23 cellular contexts compared by ENCODE assay signal in the genomic region with DNA sequence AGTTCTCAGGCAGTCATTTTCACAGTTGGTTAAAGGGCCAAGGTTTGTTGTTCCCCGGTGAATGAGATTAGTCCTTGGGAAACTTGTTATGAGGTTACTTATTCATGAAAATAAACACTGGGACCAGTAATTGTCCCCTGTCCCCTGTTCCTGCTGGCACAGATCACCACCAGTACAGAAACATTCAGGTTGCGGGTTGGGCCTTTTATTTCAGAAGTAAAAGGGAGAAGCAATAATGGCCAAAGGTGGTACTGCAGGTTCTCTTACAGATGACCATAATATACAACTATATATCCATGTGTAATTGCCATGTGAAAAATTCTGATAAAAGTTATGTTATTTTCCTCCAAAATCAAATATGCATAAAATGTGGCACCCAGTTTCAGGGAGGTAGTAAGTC.
DNase-seq lines count a peak whose midpoint lies in the region; ATAC-seq and TF ChIP-seq lines count a peak whose summit lies in the region.
"Had no signal": no experiment of that assay in that cellular context is flagged by ENCODE, and none has a peak within 500 bp of the region (broad histone marks: within the 10 kb centered on the region; RNA-seq: fewer than 3 reads in every experiment).

No MANE protein-coding gene starts in this region.

- H3K4me3 Mint-ChIP-seq in endothelial cell (ENCODE audit: unreplicated experiment), result no peak overlapping the region
- no peak overlapping the region for H3K4me3 Mint-ChIP-seq in activated T-helper 17 cell treated with anti-CD3 and anti-CD28 coated beads, Interleukin-2, amount 50 U/mL, for 72 hours
- H3K4me3 Mint-ChIP-seq: activated naive CD4-positive, alpha-beta T cell treated with anti-CD3 and anti-CD28 coated beads for 36 hours; activated T-cell treated with anti-CD3 and anti-CD28 coated beads, Interleukin-2, amount 50 U/mL, for 24 hours; stimulated activated naive CD8-positive, alpha-beta T cell treated with anti-CD3 and anti-CD28 coated beads, Interleukin-15, amount 100 ng/mL, for 72 hours had no signal

- H2AFZ ChIP-seq in OCI-LY1 (ENCODE audit: low read length), result no peak overlapping the region

- peak; percentile 26 for DNase-seq in H7
- no peak for DNase-seq in endothelial cell (ENCODE audit: low spot score)
- DNase-seq in mucosa of descending colon, result peak in 1 of 3 donors; percentile 38
- no peak for DNase-seq in NCI-H526 treated with DMSO at 0.1 percent for 48 hours (lab: John Stamatoyannopoulos, UW)
- no peak for DNase-seq in dedifferentiated amniotic fluid mesenchymal stem cell (ENCODE audit: extremely low spot score)
- DNase-seq: activated CD4-positive, CD25-positive, alpha-beta regulatory T cell treated with anti-CD3 and anti-CD28 coated beads, Interleukin-2, amount 50 U/mL, for 72 hours; activated naive CD4-positive, alpha-beta T cell treated with anti-CD3 and anti-CD28 coated beads for 36 hours; activated T-cell treated with anti-CD3 and anti-CD28 coated beads, Interleukin-2, amount 50 U/mL, for 24 hours; C1 segment of cervical spinal cord; gastrocnemius medialis; kidney glomerular epithelial cell; mammary epithelial cell; NCI-H1092; NCI-H2081; NCI-H446; nucleus accumbens; OCI-M1; stimulated activated naive CD8-positive, alpha-beta T cell treated with anti-CD3 and anti-CD28 coated beads, Interleukin-15, amount 100 ng/mL, for 72 hours; thyroid gland had no signal

- H3K27ac ChIP-seq in OCI-LY1 (ENCODE audit: low read depth, low read length, poor library complexity, severe bottlenecking), result no peak overlapping the region
- H3K27ac ChIP-seq: coronary artery, gastrocnemius medialis, thyroid gland had no signal

- H3K27me3 ChIP-seq in H7 (ENCODE audit: control insufficient read depth, insufficient read depth, low read length), result no peaks in the 10 kb centered on the region
- H3K27me3 ChIP-seq in OCI-LY1 (ENCODE audit: insufficient read depth, low read length), result no peaks in the 10 kb centered on the region
- H3K27me3 ChIP-seq: gastrocnemius medialis, thyroid gland had no signal

- no peaks in the 10 kb centered on the region for H3K79me2 ChIP-seq in OCI-LY1 (ENCODE audit: insufficient read depth, low read length)

- H3K4me1 Mint-ChIP-seq in endothelial cell (ENCODE audit: unreplicated experiment), result no peaks in the 10 kb centered on the region
- no peaks in the 10 kb centered on the region for H3K4me1 Mint-ChIP-seq in activated T-helper 17 cell treated with anti-CD3 and anti-CD28 coated beads, Interleukin-2, amount 50 U/mL, for 72 hours
- H3K4me1 Mint-ChIP-seq: stimulated activated naive CD8-positive, alpha-beta T cell treated with anti-CD3 and anti-CD28 coated beads, Interleukin-15, amount 100 ng/mL, for 72 hours had no signal

- TF ChIP-seq CTCF in OCI-LY1 (IDR thresholded peaks at IDR 0.05; ENCODE audit: low read length) (peak; percentile 7; the same call in 1 of the 2 replicates), endothelial cell (IDR thresholded peaks at IDR 0.05; ENCODE audit: unreplicated experiment) (peak; percentile 44), mucosa of descending colon (IDR thresholded peaks at IDR 0.05) (no peak)

- no peak overlapping the region for H3K4me2 ChIP-seq in OCI-LY1 (ENCODE audit: low read length)

- no peaks in the 10 kb centered on the region for H3F3A ChIP-seq in OCI-LY1 (ENCODE audit: insufficient read depth, low read length)

- no peaks in the 10 kb centered on the region for H3K9me2 ChIP-seq in OCI-LY1 (ENCODE audit: low read depth, low read length)

- no peaks in the 10 kb centered on the region for H3K27me3 Mint-ChIP-seq in endothelial cell (ENCODE audit: unreplicated experiment)
- H3K27me3 Mint-ChIP-seq in activated T-helper 17 cell treated with anti-CD3 and anti-CD28 coated beads, Interleukin-2, amount 50 U/mL, for 72 hours, result no peaks in the 10 kb centered on the region
- H3K27me3 Mint-ChIP-seq: activated T-cell treated with anti-CD3 and anti-CD28 coated beads, Interleukin-2, amount 50 U/mL, for 24 hours; stimulated activated naive CD8-positive, alpha-beta T cell treated with anti-CD3 and anti-CD28 coated beads, Interleukin-15, amount 100 ng/mL, for 72 hours had no signal

- H3K9me3 ChIP-seq in OCI-LY1 (ENCODE audit: low read length), result no peaks in the 10 kb centered on the region
- no peaks in the 10 kb centered on the region for H3K9me3 ChIP-seq in mucosa of descending colon
- H3K9me3 ChIP-seq: gastrocnemius medialis, thyroid gland had no signal

- H4K20me1 ChIP-seq in OCI-LY1 (ENCODE audit: insufficient read depth, low read length), result no peaks in the 10 kb centered on the region

- intact Hi-C loops in mucosa of descending colon (cut with DNase I, micrococcal nuclease), result no loop called here

- no peaks in the 10 kb centered on the region for H3K36me3 Mint-ChIP-seq in endothelial cell (ENCODE audit: low read depth, unreplicated experiment)
- no peaks in the 10 kb centered on the region for H3K36me3 Mint-ChIP-seq in activated T-helper 17 cell treated with anti-CD3 and anti-CD28 coated beads, Interleukin-2, amount 50 U/mL, for 72 hours (ENCODE audit: low read depth)

- H3K4me1 ChIP-seq in OCI-LY1 (ENCODE audit: insufficient read depth, low read length, severe bottlenecking), result no peaks in the 10 kb centered on the region
- no peaks in the 10 kb centered on the region for H3K4me1 ChIP-seq in mucosa of descending colon (ENCODE audit: low read depth)
- H3K4me1 ChIP-seq: gastrocnemius medialis, thyroid gland had no signal

- H3K36me3 ChIP-seq in H7 (replicated peaks; ENCODE audit: control insufficient read depth, insufficient read depth, low read length), result no peaks in the 10 kb centered on the region; the same call in 1 of the 2 replicates
- H3K36me3 ChIP-seq in OCI-LY1 (ENCODE audit: insufficient read depth, low read length), result no peaks in the 10 kb centered on the region
- H3K36me3 ChIP-seq in mucosa of descending colon (ENCODE audit: low read depth), result no peaks in the 10 kb centered on the region
- H3K36me3 ChIP-seq: gastrocnemius medialis, thyroid gland had no signal

- no peak overlapping the region for H3K4me3 ChIP-seq in H7 (ENCODE audit: insufficient read depth, low read depth, low read length)
- no peak overlapping the region for H3K4me3 ChIP-seq in OCI-LY1 (ENCODE audit: low read depth, low read length, poor library complexity, severe bottlenecking)
- H3K4me3 ChIP-seq in mucosa of descending colon, result no peak overlapping the region
- H3K4me3 ChIP-seq: coronary artery, gastrocnemius medialis, thyroid gland had no signal

- H3K9ac ChIP-seq in OCI-LY1 (ENCODE audit: low read length), result no peak overlapping the region

- no peaks in the 10 kb centered on the region for H3K9me3 Mint-ChIP-seq in endothelial cell (ENCODE audit: unreplicated experiment)
- H3K9me3 Mint-ChIP-seq in activated T-helper 17 cell treated with anti-CD3 and anti-CD28 coated beads, Interleukin-2, amount 50 U/mL, for 72 hours, result peaks cover 12% of the 10 kb centered on the region

- ATAC-seq in mucosa of descending colon (peak; percentile 86), GM19463 (IDR thresholded peaks at IDR 0.05; ENCODE audit: unreplicated experiment) (no peak)
- no peak for ATAC-seq in activated T-helper 17 cell treated with anti-CD3 and anti-CD28 coated beads, Interleukin-2, amount 50 U/mL, for 72 hours (replicated peaks)
- ATAC-seq: gastrocnemius medialis; stimulated activated naive CD8-positive, alpha-beta T cell treated with anti-CD3 and anti-CD28 coated beads, Interleukin-15, amount 100 ng/mL, for 72 hours had no signal

- no peak overlapping the region for H3K27ac Mint-ChIP-seq in endothelial cell (ENCODE audit: unreplicated experiment)
- H3K27ac Mint-ChIP-seq in activated T-helper 17 cell treated with anti-CD3 and anti-CD28 coated beads, Interleukin-2, amount 50 U/mL, for 72 hours, result no peak overlapping the region
- H3K27ac Mint-ChIP-seq: activated naive CD4-positive, alpha-beta T cell treated with anti-CD3 and anti-CD28 coated beads for 36 hours; activated T-cell treated with anti-CD3 and anti-CD28 coated beads, Interleukin-2, amount 50 U/mL, for 24 hours; stimulated activated naive CD8-positive, alpha-beta T cell treated with anti-CD3 and anti-CD28 coated beads, Interleukin-15, amount 100 ng/mL, for 72 hours had no signal
